Comparison of ENCODE assay signal across 17 cellular contexts in genomic region chr17:55567240-55568216, GRCh38.
DNase-seq lines count a peak whose midpoint lies in the region; ATAC-seq and TF ChIP-seq lines count a peak whose summit lies in the region.
"Had no signal": no experiment of that assay in that cellular context is flagged by ENCODE, and none has a peak within 500 bp of the region (broad histone marks: within the 10 kb centered on the region; RNA-seq: fewer than 3 reads in every experiment).

No MANE protein-coding gene starts in this region.

- peak; percentile 2 for TF ChIP-seq CTCF in choroid plexus epithelial cell (conservative IDR thresholded peaks at IDR 0.05; ENCODE audit: low read depth, low read length)
- no peak for TF ChIP-seq CTCF in GM20000 (IDR thresholded peaks at IDR 0.05; ENCODE audit: extremely low read depth, missing control alignments)

- peak; percentile 81 to 96 for DNase-seq in NCI-H524 (lab: John Stamatoyannopoulos, UW)
- peak; percentile 26 for DNase-seq in choroid plexus epithelial cell (ENCODE audit: low read depth)
- peak; percentile 37 for DNase-seq in medulla oblongata (ENCODE audit: extremely low spot score)
- no peak for DNase-seq in GM20000 (ENCODE audit: low spot score)
- DNase-seq in stimulated activated CD4-positive, alpha-beta T cell treated with anti-CD3 and anti-CD28 coated beads, Interleukin-12 subunit alpha, Interleukin-12 subunit beta, amount 100 ng/mL, for 4 hours: no peak
- DNase-seq: activated CD4-positive, alpha-beta T cell treated with anti-CD3 and anti-CD28 coated beads for 1 hour; activated T-cell treated with anti-CD3 and anti-CD28 coated beads, Interleukin-2, amount 50 U/mL, for 4 hours; GF-D8; head of caudate nucleus; NCI-H2029 treated with DMSO at 0.1 percent for 48 hours; stimulated activated CD4-positive, alpha-beta T cell treated with anti-CD3 and anti-CD28 coated beads, Interleukin-2, amount 100 ng/mL, for 48 hours had no signal

- no peak for ATAC-seq in GM21576 (IDR thresholded peaks at IDR 0.05; ENCODE audit: unreplicated experiment)
- ATAC-seq: activated T-cell treated with anti-CD3 and anti-CD28 coated beads, Interleukin-2, amount 50 U/mL, for 4 hours; stimulated activated effector memory CD8-positive, alpha-beta T cell treated with anti-CD3 and anti-CD28 coated beads, Interleukin-12 subunit alpha, Interleukin-12 subunit beta, amount 100 ng/mL, for 72 hours had no signal

- no peaks in the 10 kb centered on the region for H3K27me3 ChIP-seq in subcutaneous abdominal adipose tissue (ENCODE audit: control insufficient read depth in 5 of 5, insufficient read depth in 4 of 5, low read length in 5 of 5)

- no peaks in the 10 kb centered on the region for H3K36me3 ChIP-seq in subcutaneous abdominal adipose tissue (ENCODE audit: control insufficient read depth in 5 of 5, insufficient read depth in 5 of 5, low read length in 5 of 5)

- H3K4me1 ChIP-seq in subcutaneous abdominal adipose tissue (ENCODE audit: control insufficient read depth in 5 of 5, insufficient read depth in 5 of 5, low read length in 5 of 5): peaks cover 2 to 53% (median 22%) of the 10 kb centered on the region in 5 donors

- H3K27ac ChIP-seq in subcutaneous abdominal adipose tissue (ENCODE audit: low read depth, low read length): peak overlapping the region; percentile 81
- H3K27ac ChIP-seq: C4-2B, SK-N-MC had no signal

- peak overlapping the region in 3 of 5 donors; percentile 5 to 72 (median 49) for H3K9ac ChIP-seq in subcutaneous abdominal adipose tissue (ENCODE audit: low read length in 5 of 5)

- no peaks in the 10 kb centered on the region for H3K9me3 ChIP-seq in subcutaneous abdominal adipose tissue (ENCODE audit: control insufficient read depth in 5 of 5, low read length in 5 of 5)

- H3K4me3 ChIP-seq in choroid plexus epithelial cell (ENCODE audit: low read depth, low read length) (no peak overlapping the region), subcutaneous abdominal adipose tissue (ENCODE audit: low read depth in 1 of 5, low read length in 5 of 5) (peak overlapping the region in 2 of 5 donors; percentile 22 to 48)
- H3K4me3 ChIP-seq: lung, SK-N-MC had no signal

Comparison
In these comparisons a context has a peak if more than half of its experiments do, and no peak if none do; other contexts are left out.
1. DNase-seq: peak in NCI-H524 (2 of 2), choroid plexus epithelial cell (single experiment) and medulla oblongata (single experiment); none in GM20000 (single experiment) and stimulated activated CD4-positive, alpha-beta T cell treated with anti-CD3 and anti-CD28 coated beads, Interleukin-12 subunit alpha, Interleukin-12 subunit beta, amount 100 ng/mL, for 4 hours (single experiment).